ENCODE assay signal across 13 cellular contexts in the genomic region with DNA sequence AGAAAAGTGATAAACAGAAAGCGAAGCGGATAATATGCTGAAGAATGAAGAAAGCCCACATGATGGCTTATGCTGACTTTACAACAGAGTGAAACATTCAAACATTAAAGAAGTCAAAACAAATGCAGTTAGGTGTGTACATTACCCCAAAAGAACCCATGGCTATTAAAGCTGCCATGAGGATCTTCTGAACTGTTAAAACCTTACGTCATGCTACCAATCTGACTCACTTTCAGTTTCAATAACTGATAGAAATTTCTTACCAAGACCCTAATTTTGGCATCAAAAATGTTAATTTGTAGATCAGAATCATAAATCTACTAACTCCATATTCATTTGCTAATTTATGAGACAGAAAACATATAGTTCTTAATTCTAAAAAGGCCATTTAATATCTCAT. TPM values are rescaled to one million over a fixed set of nuclear protein-coding genes. Genes with fewer than 3 reads are reported as not detected.
DNase-seq lines count a peak whose midpoint lies in the region; ATAC-seq and TF ChIP-seq lines count a peak whose summit lies in the region.
"Had no signal": no experiment of that assay in that cellular context is flagged by ENCODE, and none has a peak within 500 bp of the region (broad histone marks: within the 10 kb centered on the region; RNA-seq: fewer than 3 reads in every experiment).

No MANE protein-coding gene starts in this region.

- no peak overlapping the region for H3K4me3 ChIP-seq in ascending aorta
- H3K4me3 ChIP-seq: vagina had no signal

- H3K9me3 ChIP-seq in ascending aorta = no peaks in the 10 kb centered on the region
- H3K9me3 ChIP-seq: vagina had no signal

- H3K4me1 ChIP-seq in ascending aorta = no peaks in the 10 kb centered on the region
- H3K4me1 ChIP-seq: vagina had no signal

- H3K27ac ChIP-seq in ascending aorta = no peak overlapping the region
- H3K27ac ChIP-seq: vagina had no signal

- H3K27me3 ChIP-seq in ascending aorta = no peaks in the 10 kb centered on the region
- H3K27me3 ChIP-seq: vagina had no signal

- DNase-seq in NCI-H446 (lab: John Stamatoyannopoulos, UW) (no peak), NCI-H187 treated with DMSO at 0.1 percent for 48 hours (lab: John Stamatoyannopoulos, UW) (no peak), ascending aorta (ENCODE audit: low spot score in 2 of 2) (no peak), A172 (ENCODE audit: low spot score) (no peak)
- DNase-seq: activated naive CD4-positive, alpha-beta T cell treated with anti-CD3 and anti-CD28 coated beads for 36 hours; cortex of kidney; glutamatergic neuron; NCI-H2227 treated with DMSO at 0.1 percent for 48 hours had no signal

- intact Hi-C loops in ascending aorta (cut with DNase I) = no loop called here

- no peak for TF ChIP-seq CTCF in ascending aorta (IDR thresholded peaks at IDR 0.05)

- peaks cover 0 to 6% of the 10 kb centered on the region in 2 donors for H3K36me3 ChIP-seq in ascending aorta

- ATAC-seq in GM18511 (IDR thresholded peaks at IDR 0.05; ENCODE audit: unreplicated experiment) (peak; percentile 96), GM19452 (IDR thresholded peaks at IDR 0.05; ENCODE audit: unreplicated experiment) (peak; percentile 95), HG02870 (IDR thresholded peaks at IDR 0.05; ENCODE audit: unreplicated experiment) (peak; percentile 96), HG03565 (IDR thresholded peaks at IDR 0.05; ENCODE audit: unreplicated experiment) (peak; percentile 89)

RNA-seq across cellular contexts. Expression of gene KICS2, which starts 29.1 kb away (rescaled TPM):
- 0.75 TPM for total RNA-seq in ascending aorta
- 5.9 and 7.8 TPM in 2 replicates for total RNA-seq in A172 (2014; rRNA removed; shearing (Covaris generic))
